ENCODE assay signal across 23 cellular contexts in the genomic region with DNA sequence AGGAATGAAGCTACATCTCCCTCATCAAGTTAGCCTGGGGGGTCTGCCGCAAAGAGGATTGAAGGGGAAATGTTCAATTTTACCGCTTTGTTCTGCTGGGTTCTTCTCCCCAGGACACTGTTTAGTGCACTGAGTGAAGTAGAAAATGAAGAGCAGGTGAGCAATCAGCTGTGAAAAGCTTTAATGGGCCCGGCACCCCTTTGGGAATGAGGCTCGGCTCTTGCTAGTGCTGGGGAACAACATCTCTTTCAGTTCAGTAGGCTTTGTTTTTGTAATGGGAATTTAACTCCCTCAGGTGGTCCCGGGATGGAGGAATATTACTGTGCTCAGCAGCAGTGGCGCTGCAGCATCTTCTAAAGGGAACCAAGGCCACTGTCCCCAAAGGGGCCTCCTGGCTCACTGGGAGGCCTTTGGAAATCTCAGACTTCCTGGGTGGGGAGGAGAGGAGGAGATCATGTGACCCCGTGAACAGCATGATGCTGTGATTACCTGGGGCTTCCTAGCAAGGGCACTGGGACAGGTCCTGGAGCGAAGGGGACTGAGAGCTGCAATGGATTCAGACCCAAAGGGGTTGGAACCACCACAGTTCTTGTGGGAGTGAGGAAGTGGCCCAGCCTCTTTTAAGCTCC.
DNase-seq lines count a peak whose midpoint lies in the region; ATAC-seq lines count a peak whose summit lies in the region.
"Had no signal": no experiment of that assay in that cellular context is flagged by ENCODE, and none has a peak within 500 bp of the region (broad histone marks: within the 10 kb centered on the region; RNA-seq: fewer than 3 reads in every experiment).

No MANE protein-coding gene starts in this region.

- H3K4me1 ChIP-seq in HUES48 (ENCODE audit: control insufficient read depth, insufficient read depth, low read length) (peaks cover 32% of the 10 kb centered on the region), iPS-20b (ENCODE audit: insufficient read depth, low read length) (peaks cover 21% of the 10 kb centered on the region; the same call in 1 of the 2 replicates)
- H3K4me1 ChIP-seq: thyroid gland had no signal

- peaks cover 4% of the 10 kb centered on the region for H3K27me3 Mint-ChIP-seq in activated naive CD8-positive, alpha-beta T cell treated with anti-CD3 and anti-CD28 coated beads for 36 hours
- H3K27me3 Mint-ChIP-seq in stimulated activated naive B cell treated with anti-CD40 and anti-IgM and Interleukin-4, amounts not matched to agents 10 μg/mL and 1 μg/mL and 100 μg/mL, for 72 hours: no peaks in the 10 kb centered on the region

- no peak overlapping the region for H3K9ac ChIP-seq in HUES48 (ENCODE audit: low read depth, low read length)
- H3K9ac ChIP-seq in iPS-20b (ENCODE audit: low read depth, low read length): no peak overlapping the region; the same call in 1 of the 2 replicates

- ATAC-seq in HG02870 (IDR thresholded peaks at IDR 0.05; ENCODE audit: unreplicated experiment): no peak
- ATAC-seq in stimulated activated naive B cell treated with anti-CD40 and anti-IgM and Interleukin-4, amounts not matched to agents 10 μg/mL and 1 μg/mL and 100 μg/mL, for 72 hours (replicated peaks): no peak
- ATAC-seq: stimulated activated naive CD8-positive, alpha-beta T cell treated with anti-CD3 and anti-CD28 coated beads, Interleukin-15, Interleukin-2, amounts not matched to agents 100 U/mL and 50 U/mL, for 24 hours; T-helper 17 cell had no signal

- 0 out of 2 replicates have a peak, but pooled peaks cover under 1% of the 10 kb centered on the region for H3K9me3 ChIP-seq in HUES48 (ENCODE audit: control insufficient read depth, insufficient read depth, low read length)
- H3K9me3 ChIP-seq in iPS-20b (ENCODE audit: insufficient read depth, low read depth, low read length): peaks cover 5% of the 10 kb centered on the region; the same call in 1 of the 2 replicates
- H3K9me3 ChIP-seq: HAP-1, thyroid gland had no signal

- peaks cover 1% of the 10 kb centered on the region for H3K4me1 Mint-ChIP-seq in activated naive CD8-positive, alpha-beta T cell treated with anti-CD3 and anti-CD28 coated beads for 36 hours
- peaks cover 13 to 23% of the 10 kb centered on the region in 2 donors for H3K4me1 Mint-ChIP-seq in stimulated activated naive B cell treated with anti-CD40 and anti-IgM and Interleukin-4, amounts not matched to agents 10 μg/mL and 1 μg/mL and 100 μg/mL, for 72 hours
- H3K4me1 Mint-ChIP-seq: activated naive CD4-positive, alpha-beta T cell treated with anti-CD3 and anti-CD28 coated beads, Interleukin-2, amount 10 ng/mL, durations not matched to agents 7 days and 5 days had no signal

- DNase-seq in DMS79 (lab: John Stamatoyannopoulos, UW): peak; percentile 64
- DNase-seq in NCI-H2171 treated with DMSO at 0.1 percent for 48 hours (lab: John Stamatoyannopoulos, UW): peak; percentile 58
- no peak for DNase-seq in activated naive CD8-positive, alpha-beta T cell treated with anti-CD3 and anti-CD28 coated beads for 36 hours
- no peak for DNase-seq in NCI-H187 treated with DMSO at 0.1 percent for 48 hours (lab: John Stamatoyannopoulos, UW)
- DNase-seq in stimulated activated naive B cell treated with anti-CD40 and anti-IgM and Interleukin-4, amounts not matched to agents 10 μg/mL and 1 μg/mL and 100 μg/mL, for 72 hours: no peak
- DNase-seq: activated CD4-positive, alpha-beta T cell treated with anti-CD3 and anti-CD28 coated beads for 48 hours; activated naive CD4-positive, alpha-beta T cell treated with anti-CD3 and anti-CD28 coated beads, Interleukin-2, amount 10 ng/mL, durations not matched to agents 7 days and 5 days; aorta; CD4-positive, CD25-positive, alpha-beta regulatory T cell; central memory CD4-positive, alpha-beta T cell; islet precursor cell; NCI-H1048; NCI-H226; occipital lobe; small intestine; stimulated activated CD4-positive, alpha-beta T cell treated with anti-CD3 and anti-CD28 coated beads, Interleukin-4, amount 100 ng/mL, for 1 hour; stimulated activated naive CD8-positive, alpha-beta T cell treated with anti-CD3 and anti-CD28 coated beads, Interleukin-15, Interleukin-2, amounts not matched to agents 100 U/mL and 50 U/mL, for 24 hours; T-helper 17 cell; thyroid gland had no signal

- H3K36me3 Mint-ChIP-seq in activated naive CD8-positive, alpha-beta T cell treated with anti-CD3 and anti-CD28 coated beads for 36 hours: no peaks in the 10 kb centered on the region
- H3K36me3 Mint-ChIP-seq in stimulated activated naive B cell treated with anti-CD40 and anti-IgM and Interleukin-4, amounts not matched to agents 10 μg/mL and 1 μg/mL and 100 μg/mL, for 72 hours: peaks cover 2 to 3% of the 10 kb centered on the region in 2 donors
- H3K36me3 Mint-ChIP-seq: activated naive CD4-positive, alpha-beta T cell treated with anti-CD3 and anti-CD28 coated beads, Interleukin-2, amount 10 ng/mL, durations not matched to agents 7 days and 5 days; CD4-positive, CD25-positive, alpha-beta regulatory T cell had no signal

- H3K4me3 ChIP-seq in HUES48 (ENCODE audit: low read depth, low read length) (peak overlapping the region; percentile 10; the same call in 1 of the 2 replicates), iPS-20b (ENCODE audit: low read length) (peak overlapping the region; percentile 41)
- H3K4me3 ChIP-seq: HAP-1, thyroid gland had no signal

- peaks cover 9% of the 10 kb centered on the region; the same call in 1 of the 2 replicates for H3K27me3 ChIP-seq in HUES48 (ENCODE audit: control insufficient read depth, insufficient read depth, low read length)
- peaks cover 12% of the 10 kb centered on the region; the same call in 1 of the 2 replicates for H3K27me3 ChIP-seq in iPS-20b (ENCODE audit: insufficient read depth, low read length)
- H3K27me3 ChIP-seq: thyroid gland had no signal

- peaks cover 6% of the 10 kb centered on the region for H3K9me3 Mint-ChIP-seq in activated naive CD8-positive, alpha-beta T cell treated with anti-CD3 and anti-CD28 coated beads for 36 hours
- H3K9me3 Mint-ChIP-seq in stimulated activated naive B cell treated with anti-CD40 and anti-IgM and Interleukin-4, amounts not matched to agents 10 μg/mL and 1 μg/mL and 100 μg/mL, for 72 hours: peaks cover 2 to 3% of the 10 kb centered on the region in 2 donors

- H3K27ac ChIP-seq in HUES48 (ENCODE audit: low read depth, low read length) (peak overlapping the region; percentile 86), iPS-20b (ENCODE audit: low read length) (no peak overlapping the region)
- H3K27ac ChIP-seq: thyroid gland had no signal

- H3K27ac Mint-ChIP-seq in activated naive CD8-positive, alpha-beta T cell treated with anti-CD3 and anti-CD28 coated beads for 36 hours: no peak overlapping the region
- H3K27ac Mint-ChIP-seq in stimulated activated naive B cell treated with anti-CD40 and anti-IgM and Interleukin-4, amounts not matched to agents 10 μg/mL and 1 μg/mL and 100 μg/mL, for 72 hours: no peak overlapping the region
- H3K27ac Mint-ChIP-seq: activated naive CD4-positive, alpha-beta T cell treated with anti-CD3 and anti-CD28 coated beads, Interleukin-2, amount 10 ng/mL, durations not matched to agents 7 days and 5 days; T-helper 17 cell had no signal

- no peak overlapping the region for H3K4me3 Mint-ChIP-seq in activated naive CD8-positive, alpha-beta T cell treated with anti-CD3 and anti-CD28 coated beads for 36 hours
- no peak overlapping the region for H3K4me3 Mint-ChIP-seq in stimulated activated naive B cell treated with anti-CD40 and anti-IgM and Interleukin-4, amounts not matched to agents 10 μg/mL and 1 μg/mL and 100 μg/mL, for 72 hours
- H3K4me3 Mint-ChIP-seq: activated naive CD4-positive, alpha-beta T cell treated with anti-CD3 and anti-CD28 coated beads, Interleukin-2, amount 10 ng/mL, durations not matched to agents 7 days and 5 days; T-helper 17 cell had no signal

- H3K36me3 ChIP-seq in HUES48 (ENCODE audit: control insufficient read depth, insufficient read depth, low read length) (no peaks in the 10 kb centered on the region), iPS-20b (ENCODE audit: insufficient read depth, low read depth, low read length) (no peaks in the 10 kb centered on the region)
- H3K36me3 ChIP-seq: HAP-1, thyroid gland had no signal

Comparison
In these comparisons a context has a peak if more than half of its experiments do, and no peak if none do; other contexts are left out.
1. DNase-seq: peak in DMS79 (single experiment) and NCI-H2171 treated with DMSO at 0.1 percent for 48 hours (single experiment); none in activated naive CD8-positive, alpha-beta T cell treated with anti-CD3 and anti-CD28 coated beads for 36 hours (single experiment), NCI-H187 treated with DMSO at 0.1 percent for 48 hours (single experiment) and stimulated activated naive B cell treated with anti-CD40 and anti-IgM and Interleukin-4, amounts not matched to agents 10 μg/mL and 1 μg/mL and 100 μg/mL, for 72 hours (single experiment).